In genomic region chr6:13243033-13243432, GRCh38 we compare ENCODE assay signal across 28 cellular contexts.
"Had no signal": no experiment of that assay in that cellular context is flagged by ENCODE, and none has a peak within 500 bp of the region (broad histone marks: within the 10 kb centered on the region; RNA-seq: fewer than 3 reads in every experiment).

No MANE protein-coding gene starts in this region.

- H3K27ac Mint-ChIP-seq: activated B cell treated with CpG ODN at 0.5 μM for 24 hours; activated CD4-positive, alpha-beta memory T cell treated with anti-CD3 and anti-CD28 coated beads for 36 hours; activated CD4-positive, alpha-beta T cell treated with anti-CD3 and anti-CD28 coated beads, Interleukin-2, amount 10 ng/mL, durations not matched to agents 7 days and 5 days; activated naive CD4-positive, alpha-beta T cell treated with anti-CD3 and anti-CD28 coated beads, Interleukin-2, amount 50 U/mL, for 72 hours; activated naive CD8-positive, alpha-beta T cell treated with anti-CD3 and anti-CD28 coated beads, Interleukin-2, amount 50 U/mL, for 24 hours; T-helper 1 cell treated with Interleukin-12 subunit alpha and Interleukin-12 subunit beta and Interleukin-4 antibody, amounts not matched to agents 30 μg/mL and 1 μg/mL, for 36 hours had no signal

- ATAC-seq: activated naive CD8-positive, alpha-beta T cell treated with anti-CD3 and anti-CD28 coated beads, Interleukin-2, amount 50 U/mL, for 24 hours; activated T-cell treated with anti-CD3 and anti-CD28 coated beads, Interleukin-2, amount 50 U/mL, for 4 hours; Panc1; SK-N-SH treated with all-trans-retinoic acid at 6 μM for 48 hours had no signal

- H3K27me3 Mint-ChIP-seq: activated CD4-positive, alpha-beta T cell treated with anti-CD3 and anti-CD28 coated beads, Interleukin-2, amount 10 ng/mL, durations not matched to agents 7 days and 5 days had no signal

- H3K4me1 Mint-ChIP-seq: activated B cell treated with CpG ODN at 0.5 μM for 24 hours; activated CD4-positive, alpha-beta T cell treated with anti-CD3 and anti-CD28 coated beads, Interleukin-2, amount 10 ng/mL, durations not matched to agents 7 days and 5 days; activated naive CD8-positive, alpha-beta T cell treated with anti-CD3 and anti-CD28 coated beads, Interleukin-2, amount 50 U/mL, for 24 hours had no signal

- H3K4me1 ChIP-seq: ascending aorta, SJSA1 had no signal

- DNase-seq: activated B cell treated with CpG ODN at 0.5 μM for 24 hours; activated CD4-positive, alpha-beta memory T cell treated with anti-CD3 and anti-CD28 coated beads for 36 hours; activated CD4-positive, alpha-beta T cell treated with anti-CD3 and anti-CD28 coated beads for 1 hour; activated CD4-positive, alpha-beta T cell treated with anti-CD3 and anti-CD28 coated beads, Interleukin-2, amount 10 ng/mL, durations not matched to agents 7 days and 5 days; activated CD8-positive, alpha-beta memory T cell treated with anti-CD3 and anti-CD28 coated beads for 24 hours; activated effector memory CD4-positive, alpha-beta T cell treated with anti-CD3 and anti-CD28 coated beads, Interleukin-2, amount 50 U/mL, for 16 hours; activated naive CD4-positive, alpha-beta T cell treated with Interleukin-2 at 50 U/mL for 16 hours; activated naive CD8-positive, alpha-beta T cell treated with anti-CD3 and anti-CD28 coated beads, Interleukin-2, amount 50 U/mL, for 24 hours; activated T-cell treated with anti-CD3 and anti-CD28 coated beads, Interleukin-2, amount 50 U/mL, for 4 hours; amniotic stem cell; cerebellar nuclear complex; NCI-H1105 treated with DMSO at 0.1 percent for 48 hours; NCI-H1436 treated with DMSO at 0.1 percent for 48 hours; NCI-H187; NCI-H2081; NCI-H510A treated with DMSO at 0.1 percent for 48 hours; NCI-H69; NK-92 treated with Interleukin-12 subunit alpha and Interleukin-12 subunit beta, amount 100 ng/mL, for 24 hours; OCI-M1; Right ventricle myocardium superior; RPMI8226; T-helper 9 cell had no signal

- H3K27ac ChIP-seq: ascending aorta, SJSA1 had no signal

- H3K27me3 ChIP-seq: ascending aorta had no signal

- H3K9me3 ChIP-seq: ascending aorta, SJSA1 had no signal

- H3K4me3 Mint-ChIP-seq: activated B cell treated with CpG ODN at 0.5 μM for 24 hours; activated CD4-positive, alpha-beta memory T cell treated with anti-CD3 and anti-CD28 coated beads for 36 hours; activated CD4-positive, alpha-beta T cell treated with anti-CD3 and anti-CD28 coated beads, Interleukin-2, amount 10 ng/mL, durations not matched to agents 7 days and 5 days; activated naive CD8-positive, alpha-beta T cell treated with anti-CD3 and anti-CD28 coated beads, Interleukin-2, amount 50 U/mL, for 24 hours; activated T-cell treated with anti-CD3 and anti-CD28 coated beads, Interleukin-2, amount 50 U/mL, for 4 hours; T-helper 1 cell treated with Interleukin-12 subunit alpha and Interleukin-12 subunit beta and Interleukin-4 antibody, amounts not matched to agents 30 μg/mL and 1 μg/mL, for 36 hours had no signal

- H3K4me3 ChIP-seq: ascending aorta, SJSA1 had no signal

- H3K36me3 ChIP-seq: SJSA1 had no signal
